8 cellular contexts compared by ENCODE assay signal in genomic region chr9:37422289-37423104, GRCh38. TPM values are rescaled to one million over a fixed set of nuclear protein-coding genes. Genes with fewer than 3 reads are reported as not detected.
DNase-seq lines count a peak whose midpoint lies in the region; ATAC-seq and TF ChIP-seq lines count a peak whose summit lies in the region.

Gene GRHPR, plus strand, starts transcription at chr9:37422696. Its CDS starts 55 bp downstream, at chr9:37422751.

- H3K4me3 ChIP-seq in IMR-90 (ENCODE audit: insufficient read depth, low read depth, low read length), result peak within 1 kb of the TSS; percentile 95
- peak within 1 kb of the TSS; percentile 72 to 98 (median 86) for H3K4me3 ChIP-seq in Peyer's patch
- H3K4me3 ChIP-seq in esophagus squamous epithelium, result peak within 1 kb of the TSS; percentile 57 to 88 (median 66)

- ATAC-seq in GM21529 (IDR thresholded peaks at IDR 0.05; ENCODE audit: unreplicated experiment) (peak; percentile 96), IMR-90 (ENCODE audit: low read depth) (peak; percentile 99), naive B cell (ENCODE audit: low read depth in 2 of 2) (peak; percentile 97)
- ATAC-seq in stimulated activated naive B cell treated with anti-CD40 and anti-IgM and Interleukin-4, amounts not matched to agents 10 μg/mL and 1 μg/mL and 100 μg/mL, for 72 hours (replicated peaks), result peak; percentile 98 to 99

- peak within 1 kb of the TSS; percentile 94 to 98 (median 96) for H3K4me3 Mint-ChIP-seq in naive B cell
- peak within 1 kb of the TSS; percentile 91 to 98 for H3K4me3 Mint-ChIP-seq in stimulated activated naive B cell treated with anti-CD40 and anti-IgM and Interleukin-4, amounts not matched to agents 10 μg/mL and 1 μg/mL and 100 μg/mL, for 72 hours

- H3K79me1 ChIP-seq in IMR-90 (ENCODE audit: low read depth in 1 of 2, low read length in 2 of 2), result peaks cover 16 to 47% of the 10 kb centered on the region in 2 experiments

- H3K9me3 ChIP-seq in IMR-90 (ENCODE audit: control insufficient read depth, insufficient read depth, low read length) (no peaks in the 10 kb centered on the region), Peyer's patch (no peaks in the 10 kb centered on the region), esophagus squamous epithelium (no peaks in the 10 kb centered on the region)

- peak within 1 kb of the TSS; percentile 83 for H4K5ac ChIP-seq in IMR-90 (ENCODE audit: low read depth, low read length)

- peaks cover 16% of the 10 kb centered on the region for H3K9me1 ChIP-seq in IMR-90 (ENCODE audit: insufficient read depth, low read length)

- H3K27ac Mint-ChIP-seq in naive B cell, result peak within 1 kb of the TSS; percentile 87 to 98 (median 96)
- peak within 1 kb of the TSS; percentile 99 for H3K27ac Mint-ChIP-seq in stimulated activated naive B cell treated with anti-CD40 and anti-IgM and Interleukin-4, amounts not matched to agents 10 μg/mL and 1 μg/mL and 100 μg/mL, for 72 hours

- DNase-seq in DMS153 treated with DMSO at 0.1 percent for 48 hours (lab: John Stamatoyannopoulos, UW; ENCODE audit: unreplicated experiment) (peak; percentile 38), IMR-90 (peak; percentile 58), Peyer's patch (peak; percentile 86 to 97 (median 95)), esophagus squamous epithelium (lab: John Stamatoyannopoulos, UW) (peak; percentile 38), naive B cell (peak; percentile 83)
- peak; percentile 96 for DNase-seq in activated T-cell treated with anti-CD3 and anti-CD28 coated beads, Interleukin-2, amount 50 U/mL, for 48 hours
- peak; percentile 88 for DNase-seq in stimulated activated naive B cell treated with anti-CD40 and anti-IgM and Interleukin-4, amounts not matched to agents 10 μg/mL and 1 μg/mL and 100 μg/mL, for 72 hours

- H2BK15ac ChIP-seq in IMR-90 (ENCODE audit: low read depth, low read length), result no peak within 1 kb of the TSS

- H3K14ac ChIP-seq in IMR-90 (replicated peaks; ENCODE audit: low read depth, low read length), result peak within 1 kb of the TSS; percentile 99

- in situ Hi-C loops in IMR-90 (cut with MboI; ENCODE audit: low sequenced_read_pairs), result no loop called here

- H3K4me1 ChIP-seq in IMR-90 (ENCODE audit: control insufficient read depth, insufficient read depth, low read length) (peaks cover 9% of the 10 kb centered on the region), Peyer's patch (peaks cover 0 to 26% (median 11%) of the 10 kb centered on the region in 4 donors), esophagus squamous epithelium (peaks cover 23 to 48% (median 26%) of the 10 kb centered on the region in 3 donors)

- 0% methylated on average over 18 of the region's 56 CpGs; no CpG with 5 or more reads in 1 of the 2 experiments for WGBS in IMR-90 (ENCODE audit: extremely low coverage in 2 of 2, insufficient read length in 1 of 2), 2 experiments
- 0 to 6% methylated on average over 7 of the region's 56 CpGs for WGBS in esophagus squamous epithelium, 2 donors

- H2BK120ac ChIP-seq in IMR-90 (ENCODE audit: low read depth, low read length), result peak within 1 kb of the TSS; percentile 11

- CTCF ChIA-PET in IMR-90 (lab: Yijun Ruan, JAX), result interaction anchor here (0.5 to 0.6 kb wide), 2 partner anchors 22 to 60 kb away, joined by 3 to 4 read pairs; no protein-coding TSS in a partner anchor

- POLR2A ChIA-PET in IMR-90 (lab: Charles Lee; ENCODE audit: unreplicated experiment), result no interaction called here

- peak within 1 kb of the TSS; percentile 98 for H2AFZ ChIP-seq in IMR-90 (replicated peaks; ENCODE audit: low read length, poor library complexity)

- peak within 1 kb of the TSS; percentile 86 for H2AK5ac ChIP-seq in IMR-90 (ENCODE audit: low read depth, low read length)

- BruUV-seq in IMR-90 (replicated peaks; lab: Mats Ljungman, UMichigan), result TSS peak; percentile 63

- peak within 1 kb of the TSS; percentile 76 for H3K18ac ChIP-seq in IMR-90 (ENCODE audit: low read depth, low read length)

- peak within 1 kb of the TSS; percentile 91 to 93 for H4K8ac ChIP-seq in IMR-90 (ENCODE audit: low read depth in 2 of 2, low read length in 2 of 2)

- peak within 1 kb of the TSS; percentile 99 for H3K9ac ChIP-seq in IMR-90 (ENCODE audit: low read depth, low read length)

- dilution Hi-C loops in IMR-90 (cut with HindIII; ENCODE audit: low sequenced_read_pairs, unreplicated experiment), result no loop called here

- H2BK20ac ChIP-seq in IMR-90 (ENCODE audit: low read depth, low read length), result no peak within 1 kb of the TSS

- no peak for TF ChIP-seq CTCF in IMR-90 (conservative IDR thresholded peaks at IDR 0.05; ENCODE audit: low read depth, low read length)
- no peak for TF ChIP-seq CTCF in Peyer's patch (IDR thresholded peaks at IDR 0.05)
- peak in 1 of 6 experiments; percentile 1 for TF ChIP-seq CTCF in esophagus squamous epithelium (IDR thresholded peaks at IDR 0.05)

- H3K27ac ChIP-seq in IMR-90 (ENCODE audit: insufficient read depth, low read length) (peak within 1 kb of the TSS; percentile 94), Peyer's patch (peak within 1 kb of the TSS; percentile 80 to 89 (median 84)), esophagus squamous epithelium (peak within 1 kb of the TSS; percentile 86 to 90 (median 88))

- no peaks in the 10 kb centered on the region for H3K27me3 ChIP-seq in IMR-90 (ENCODE audit: control insufficient read depth, insufficient read depth, low read length)
- no peaks in the 10 kb centered on the region for H3K27me3 ChIP-seq in Peyer's patch
- no peaks in the 10 kb centered on the region for H3K27me3 ChIP-seq in esophagus squamous epithelium

- H3K23ac ChIP-seq in IMR-90 (ENCODE audit: low read depth, low read length), result peak within 1 kb of the TSS; percentile 90

- H4K20me1 ChIP-seq in IMR-90 (ENCODE audit: insufficient read depth, low read length), result peaks cover 28% of the 10 kb centered on the region

- no peaks in the 10 kb centered on the region for H3K9me3 Mint-ChIP-seq in naive B cell
- no peaks in the 10 kb centered on the region for H3K9me3 Mint-ChIP-seq in stimulated activated naive B cell treated with anti-CD40 and anti-IgM and Interleukin-4, amounts not matched to agents 10 μg/mL and 1 μg/mL and 100 μg/mL, for 72 hours

- peak; percentile 81 for TF ChIP-seq POLR2A in IMR-90 (IDR thresholded peaks at IDR 0.05; ENCODE audit: low read depth, low read length)
- peak; percentile 86 to 91 for TF ChIP-seq POLR2A in Peyer's patch (IDR thresholded peaks at IDR 0.05)
- peak in 2 of 4 donors; percentile 58 to 79 for TF ChIP-seq POLR2A in esophagus squamous epithelium (IDR thresholded peaks at IDR 0.05)

- peaks cover 28 to 34% (median 33%) of the 10 kb centered on the region in 3 donors for H3K4me1 Mint-ChIP-seq in naive B cell
- peaks cover 24 to 48% of the 10 kb centered on the region in 2 donors for H3K4me1 Mint-ChIP-seq in stimulated activated naive B cell treated with anti-CD40 and anti-IgM and Interleukin-4, amounts not matched to agents 10 μg/mL and 1 μg/mL and 100 μg/mL, for 72 hours

- peak within 1 kb of the TSS; percentile 69 for H3K56ac ChIP-seq in IMR-90 (ENCODE audit: extremely low read depth, insufficient read depth, low read length)

- H3K4me2 ChIP-seq in IMR-90 (ENCODE audit: low read depth, low read length), result peak within 1 kb of the TSS; percentile 83

- intact Hi-C loops in IMR-90 (cut with micrococcal nuclease) (no loop called here), esophagus squamous epithelium (cut with DNase I) (no loop called here)

- peak within 1 kb of the TSS; percentile 92 for H2AK9ac ChIP-seq in IMR-90 (replicated peaks; ENCODE audit: low read depth, low read length, poor library complexity)

- peaks cover 0 to 7% of the 10 kb centered on the region in 2 donors for H3K36me3 Mint-ChIP-seq in naive B cell
- H3K36me3 Mint-ChIP-seq in stimulated activated naive B cell treated with anti-CD40 and anti-IgM and Interleukin-4, amounts not matched to agents 10 μg/mL and 1 μg/mL and 100 μg/mL, for 72 hours, result peaks cover 18 to 20% of the 10 kb centered on the region in 2 donors

- no peak for TF ChIP-seq RAD21 in IMR-90 (IDR thresholded peaks at IDR 0.05; ENCODE audit: low read length)

- H3K4ac ChIP-seq in IMR-90 (ENCODE audit: low read depth, low read length), result peak within 1 kb of the TSS; percentile 82

- H3K36me3 ChIP-seq in IMR-90 (ENCODE audit: control insufficient read depth, insufficient read depth, low read length) (peaks cover 14% of the 10 kb centered on the region), Peyer's patch (peaks cover 0 to 18% (median 0%) of the 10 kb centered on the region in 3 donors), esophagus squamous epithelium (peaks cover 0 to 27% (median 12%) of the 10 kb centered on the region in 3 donors)

- H2BK5ac ChIP-seq in IMR-90 (ENCODE audit: low read depth, low read length, poor library complexity, severe bottlenecking), result peak within 1 kb of the TSS; percentile 80

- H3K27me3 Mint-ChIP-seq in naive B cell, result no peaks in the 10 kb centered on the region
- no peaks in the 10 kb centered on the region for H3K27me3 Mint-ChIP-seq in stimulated activated naive B cell treated with anti-CD40 and anti-IgM and Interleukin-4, amounts not matched to agents 10 μg/mL and 1 μg/mL and 100 μg/mL, for 72 hours

- peak within 1 kb of the TSS; percentile 84 for H4K91ac ChIP-seq in IMR-90 (ENCODE audit: insufficient read depth, low read depth, low read length)

TF ChIP-seq in IMR-90, 13 proteins besides CTCF, POLR2A, EP300 and RAD21 (continues in another document):
- TF ChIP-seq, protein P1, sequence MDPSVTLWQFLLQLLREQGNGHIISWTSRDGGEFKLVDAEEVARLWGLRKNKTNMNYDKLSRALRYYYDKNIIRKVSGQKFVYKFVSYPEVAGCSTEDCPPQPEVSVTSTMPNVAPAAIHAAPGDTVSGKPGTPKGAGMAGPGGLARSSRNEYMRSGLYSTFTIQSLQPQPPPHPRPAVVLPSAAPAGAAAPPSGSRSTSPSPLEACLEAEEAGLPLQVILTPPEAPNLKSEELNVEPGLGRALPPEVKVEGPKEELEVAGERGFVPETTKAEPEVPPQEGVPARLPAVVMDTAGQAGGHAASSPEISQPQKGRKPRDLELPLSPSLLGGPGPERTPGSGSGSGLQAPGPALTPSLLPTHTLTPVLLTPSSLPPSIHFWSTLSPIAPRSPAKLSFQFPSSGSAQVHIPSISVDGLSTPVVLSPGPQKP (IDR thresholded peaks at IDR 0.05; ENCODE audit: borderline replicate concordance, low read depth, low read length), result no peak
- no peak for TF ChIP-seq FOS (IDR thresholded peaks at IDR 0.05; ENCODE audit: low read depth, low read length)
- peak; percentile 68; the same call in 1 of the 2 replicates for TF ChIP-seq MXI1 (IDR thresholded peaks at IDR 0.05; ENCODE audit: borderline replicate concordance, low read depth, low read length)
- no peak for TF ChIP-seq SMC3 (IDR thresholded peaks at IDR 0.05; ENCODE audit: low read depth, low read length)
- TF ChIP-seq RCOR1 (IDR thresholded peaks at IDR 0.05; ENCODE audit: insufficient replicate concordance, low read length), result no peak

RNA-seq across cellular contexts. Expression of gene GRHPR, which starts in this region (rescaled TPM):
- total RNA-seq in IMR-90 (2012; rRNA removed) (173 and 191 TPM in 2 replicates), Peyer's patch (100 to 1,000 TPM in 3 of 4 donors, 10 to 100 TPM in 1; 99.0 to 141 (median 114) TPM), esophagus squamous epithelium (100 to 1,000 TPM in 2 of 4 donors, 10 to 100 TPM in 2; 74.5 to 117 (median 93.8) TPM)
- polyA plus RNA-seq in IMR-90 (2012; rRNA removed) (182 and 198 TPM in 2 replicates), naive B cell (ENCODE audit: low read depth in 6 of 6) (100 to 1,000 TPM in 5 of 6 donors, 10 to 100 TPM in 1; 90.5 to 185 (median 126) TPM)
- polyA plus RNA-seq in IMR-90 (2012; cell fraction: cytosol; rRNA removed), result 283 and 302 TPM in 2 replicates
- 132 and 215 TPM in 2 replicates for polyA plus RNA-seq in IMR-90 (2012; cell fraction: nucleus; rRNA removed; ENCODE audit: low replicate concordance)

Comparison
In these comparisons a context has a peak if more than half of its experiments do, and no peak if none do; other contexts are left out.
1. Peak in every context shown above with its lines: DNase-seq, ATAC-seq, H3K4me3 ChIP-seq and H3K27ac ChIP-seq.
2. DNase-seq: peak in every context shown above with its lines; median percentile 96 in activated T-cell treated with anti-CD3 and anti-CD28 coated beads, Interleukin-2, amount 50 U/mL, for 48 hours; 95 in Peyer's patch; 88 in stimulated activated naive B cell treated with anti-CD40 and anti-IgM and Interleukin-4, amounts not matched to agents 10 μg/mL and 1 μg/mL and 100 μg/mL, for 72 hours; 83 in naive B cell; 58 in IMR-90; 38 in DMS153 treated with DMSO at 0.1 percent for 48 hours; 38 in esophagus squamous epithelium.